In genomic region chr6:29861521-29862255, GRCh38 we compare ENCODE assay signal across 21 cellular contexts. TPM values are rescaled to one million over a fixed set of nuclear protein-coding genes. Genes with fewer than 3 reads are reported as not detected.
DNase-seq lines count a peak whose midpoint lies in the region; ATAC-seq and TF ChIP-seq lines count a peak whose summit lies in the region.
"Had no signal": no experiment of that assay in that cellular context is flagged by ENCODE, and none has a peak within 500 bp of the region (broad histone marks: within the 10 kb centered on the region; RNA-seq: fewer than 3 reads in every experiment).

No MANE protein-coding gene starts in this region.

- H3K4me1 ChIP-seq in SK-N-SH (ENCODE audit: control insufficient read depth in 1 of 2, insufficient read depth in 2 of 2, low read depth in 1 of 2, low read length in 1 of 2) = no peaks in the 10 kb centered on the region; a peak in 1 of 4 replicates
- H3K4me1 ChIP-seq: HAP-1, Peyer's patch had no signal

- H3K79me2 ChIP-seq in SK-N-SH (ENCODE audit: insufficient read depth) = no peaks in the 10 kb centered on the region

- peaks cover 58% of the 10 kb centered on the region for H3K27me3 Mint-ChIP-seq in neural crest cell (ENCODE audit: low read depth)

- H3K9ac ChIP-seq in SK-N-SH = no peak overlapping the region
- H3K9ac ChIP-seq: GM23248 had no signal

- H2AFZ ChIP-seq in SK-N-SH (ENCODE audit: low read depth) = no peak overlapping the region
- H2AFZ ChIP-seq: GM23248 had no signal

- no peak overlapping the region for H3K4me2 ChIP-seq in SK-N-SH

- no peaks in the 10 kb centered on the region for H3K36me3 ChIP-seq in SK-N-SH (replicated peaks in 1 of 2; ENCODE audit: control insufficient read depth in 1 of 2, insufficient read depth in 2 of 2, low read length in 1 of 2)
- H3K36me3 ChIP-seq: HAP-1, Peyer's patch had no signal

- TF ChIP-seq RAD21 in SK-N-SH (IDR thresholded peaks at IDR 0.05; ENCODE audit: low read length) (no peak), Ishikawa (IDR thresholded peaks at IDR 0.05; ENCODE audit: low read depth) (no peak)

- TF ChIP-seq EP300 in SK-N-SH (IDR thresholded peaks at IDR 0.05; ENCODE audit: borderline replicate concordance in 1 of 2, low read depth in 1 of 2, low read length in 1 of 2) (no peak), Ishikawa (IDR thresholded peaks at IDR 0.05; ENCODE audit: borderline replicate concordance) (no peak)

- H3K9me3 ChIP-seq in SK-N-SH = no peaks in the 10 kb centered on the region
- H3K9me3 ChIP-seq: HAP-1, Peyer's patch had no signal

- DNase-seq in SK-N-SH = no peak
- DNase-seq in cerebellar cortex (ENCODE audit: low spot score) = peak; percentile 81
- no peak for DNase-seq in neural crest cell (ENCODE audit: low read depth, low spot score)
- no peak for DNase-seq in HT-29 (ENCODE audit: low spot score)
- no peak for DNase-seq in globus pallidus (ENCODE audit: low spot score)
- DNase-seq: 8988T; CD4-positive, CD25-positive, alpha-beta regulatory T cell; GM23248; KBM-7; MM.1S; NCI-H1048; NCI-H1417 treated with DMSO at 0.1 percent for 48 hours; NCI-H187; NCI-H2107; NCI-H510A; NK-92 treated with Interleukin-12 subunit alpha and Interleukin-12 subunit beta, amount 100 ng/mL, for 24 hours; Peyer's patch had no signal

- H3K27me3 ChIP-seq in SK-N-SH (ENCODE audit: insufficient read depth) = peaks cover 14% of the 10 kb centered on the region; the same call in 1 of the 2 replicates
- H3K27me3 ChIP-seq: Peyer's patch had no signal

- POLR2A ChIA-PET in SK-N-SH (lab: Yijun Ruan, JAX) = no interaction called here

- no peaks in the 10 kb centered on the region for H4K20me1 ChIP-seq in SK-N-SH (ENCODE audit: insufficient read depth)

- no peaks in the 10 kb centered on the region for H3F3A ChIP-seq in SK-N-SH (replicated peaks; ENCODE audit: insufficient read depth)

- H3K9me2 ChIP-seq in SK-N-SH = no peaks in the 10 kb centered on the region

- 25% methylated on average over 6 of the region's 6 CpGs for WGBS in SK-N-SH (ENCODE audit: low lambda C conversion rate)

- H3K4me3 ChIP-seq in SK-N-SH (ENCODE audit: low read depth in 2 of 2, low read length in 1 of 2) = no peak overlapping the region
- H3K4me3 ChIP-seq: GM23248, HAP-1, Peyer's patch had no signal

- H3K36me3 Mint-ChIP-seq in neural crest cell (ENCODE audit: low read depth) = no peaks in the 10 kb centered on the region
- H3K36me3 Mint-ChIP-seq: CD4-positive, CD25-positive, alpha-beta regulatory T cell had no signal

- H3K27ac ChIP-seq in SK-N-SH (ENCODE audit: low read depth in 2 of 2, low read length in 1 of 2) = no peak overlapping the region
- H3K27ac ChIP-seq: GM23248, Peyer's patch had no signal

- H3K4me3 Mint-ChIP-seq in neural crest cell = no peak overlapping the region
- H3K4me3 Mint-ChIP-seq: CD4-positive, CD25-positive, alpha-beta regulatory T cell had no signal

- no peak for TF ChIP-seq CTCF in SK-N-SH (IDR thresholded peaks at IDR 0.05)
- TF ChIP-seq CTCF in neural crest cell (conservative IDR thresholded peaks at IDR 0.05) = no peak

- peak overlapping the region; percentile 50 for H3K27ac Mint-ChIP-seq in neural crest cell (ENCODE audit: unreplicated experiment)
- H3K27ac Mint-ChIP-seq: CD4-positive, CD25-positive, alpha-beta regulatory T cell had no signal

- CTCF ChIA-PET in SK-N-SH (lab: Yijun Ruan, JAX) = interaction anchor here (0.6 to 4.2 kb wide), 3 partner anchors 13 to 1628 kb away, joined by 3 to 21 read pairs (median 4); no protein-coding TSS in a partner anchor

- no peak for ATAC-seq in SK-N-SH treated with all-trans-retinoic acid at 6 μM for 48 hours

- peaks cover 2% of the 10 kb centered on the region for H3K9me3 Mint-ChIP-seq in neural crest cell

- no peaks in the 10 kb centered on the region for H3K4me1 Mint-ChIP-seq in neural crest cell
- H3K4me1 Mint-ChIP-seq: CD4-positive, CD25-positive, alpha-beta regulatory T cell had no signal

TF ChIP-seq in SK-N-SH, 30 proteins besides CTCF, POLR2A, EP300 and RAD21:
- TF ChIP-seq REST (IDR thresholded peaks at IDR 0.05; ENCODE audit: low read depth, low read length) (peak; percentile 90), SMC3 (IDR thresholded peaks at IDR 0.05; ENCODE audit: low read depth, low read length) (no peak)

TF ChIP-seq in SK-N-SH treated with all-trans-retinoic acid at 6 μM for 48 hours, 23 proteins besides CTCF, POLR2A, EP300 and RAD21:
- no peak for TF ChIP-seq ZFP30 (CRISPR knock-in tag; IDR thresholded peaks at IDR 0.05)
- no peak for TF ChIP-seq PATZ1 (CRISPR knock-in tag; IDR thresholded peaks at IDR 0.05; ENCODE audit: borderline replicate concordance)
- no peak for TF ChIP-seq TOX (CRISPR knock-in tag; IDR thresholded peaks at IDR 0.05; ENCODE audit: borderline replicate concordance)

TF ChIP-seq in Ishikawa, 13 proteins besides CTCF, POLR2A, EP300 and RAD21:
- TF ChIP-seq ZBTB7A (IDR thresholded peaks at IDR 0.05; ENCODE audit: low read depth) = no peak
- no peak for TF ChIP-seq TAF1 (IDR thresholded peaks at IDR 0.05; ENCODE audit: low read depth)
- TF ChIP-seq MAX (IDR thresholded peaks at IDR 0.05) = no peak
- peak; percentile 85 for TF ChIP-seq REST (IDR thresholded peaks at IDR 0.05; ENCODE audit: low read depth)
- TF ChIP-seq CREB1 (IDR thresholded peaks at IDR 0.05; ENCODE audit: low read depth) = no peak
- no peak for TF ChIP-seq NFIC (IDR thresholded peaks at IDR 0.05)

RNA-seq across cellular contexts. Expression of gene HLA-G, which starts 34.1 kb away (rescaled TPM):
- not detected in 2 replicates for polyA plus RNA-seq in SK-N-SH (2012; rRNA removed)
- not detected in 2 replicates for polyA plus RNA-seq in SK-N-SH (2012; cell fraction: cytosol; rRNA removed)
- polyA plus RNA-seq in SK-N-SH (2012; cell fraction: nucleus; rRNA removed) = not detected in 2 replicates
- not detected in 2 replicates for total RNA-seq in neural crest cell
- total RNA-seq in HT-29 (2014; rRNA removed; shearing (Covaris generic)) = 0.56 TPM in 1 of 2 replicates, not detected in the other
- total RNA-seq: GM23248 had no signal
- polyA plus RNA-seq: BJ had no signal
